ENCODE assay signal across 8 cellular contexts in the genomic region with DNA sequence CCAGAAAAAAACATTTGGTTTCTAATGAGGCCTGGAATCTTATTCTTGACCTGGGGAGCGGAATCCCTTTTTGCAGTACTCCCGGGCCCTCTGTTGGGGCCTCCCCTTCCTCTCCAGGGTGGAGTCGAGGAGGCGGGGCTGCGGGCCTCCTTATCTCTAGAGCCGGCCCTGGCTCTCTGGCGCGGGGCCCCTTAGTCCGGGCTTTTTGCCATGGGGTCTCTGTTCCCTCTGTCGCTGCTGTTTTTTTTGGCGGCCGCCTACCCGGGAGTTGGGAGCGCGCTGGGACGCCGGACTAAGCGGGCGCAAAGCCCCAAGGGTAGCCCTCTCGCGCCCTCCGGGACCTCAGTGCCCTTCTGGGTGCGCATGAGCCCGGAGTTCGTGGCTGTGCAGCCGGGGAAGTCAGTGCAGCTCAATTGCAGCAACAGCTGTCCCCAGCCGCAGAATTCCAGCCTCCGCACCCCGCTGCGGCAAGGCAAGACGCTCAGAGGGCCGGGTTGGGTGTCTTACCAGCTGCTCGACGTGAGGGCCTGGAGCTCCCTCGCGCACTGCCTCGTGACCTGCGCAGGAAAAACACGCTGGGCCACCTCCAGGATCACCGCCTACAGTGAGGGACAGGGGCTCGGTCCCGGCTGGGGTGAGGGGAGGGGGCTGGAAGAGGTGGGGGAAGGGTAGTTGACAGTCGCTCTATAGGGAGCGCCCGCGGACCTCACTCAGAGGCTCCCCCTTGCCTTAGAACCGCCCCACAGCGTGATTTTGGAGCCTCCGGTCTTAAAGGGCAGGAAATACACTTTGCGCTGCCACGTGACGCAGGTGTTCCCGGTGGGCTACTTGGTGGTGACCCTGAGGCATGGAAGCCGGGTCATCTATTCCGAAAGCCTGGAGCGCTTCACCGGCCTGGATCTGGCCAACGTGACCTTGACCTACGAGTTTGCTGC. TPM values are rescaled to one million over a fixed set of nuclear protein-coding genes. Genes with fewer than 3 reads are reported as not detected.
DNase-seq lines count a peak whose midpoint lies in the region; FAIRE-seq and TF ChIP-seq lines count a peak whose summit lies in the region.

A gene with protein sequence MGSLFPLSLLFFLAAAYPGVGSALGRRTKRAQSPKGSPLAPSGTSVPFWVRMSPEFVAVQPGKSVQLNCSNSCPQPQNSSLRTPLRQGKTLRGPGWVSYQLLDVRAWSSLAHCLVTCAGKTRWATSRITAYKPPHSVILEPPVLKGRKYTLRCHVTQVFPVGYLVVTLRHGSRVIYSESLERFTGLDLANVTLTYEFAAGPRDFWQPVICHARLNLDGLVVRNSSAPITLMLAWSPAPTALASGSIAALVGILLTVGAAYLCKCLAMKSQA (plus strand): TSS at position 153 of the 935 bp plus-strand sequence. CDS start 58 bp downstream, at position 211.

- DNase-seq in GM13977 (ENCODE audit: low spot score) (peak; percentile 63), Peyer's patch (peak in 2 of 3 donors; percentile 49 to 66), neural crest cell (ENCODE audit: low read depth, low spot score) (no peak), progenitor cell of endocrine pancreas (ENCODE audit: low spot score, unreplicated experiment) (no peak), GM19239 (ENCODE audit: insufficient read length, low spot score) (no peak), GM19240 (ENCODE audit: insufficient read length, low spot score) (no peak), NCI-H2081 treated with DMSO at 0.1 percent for 48 hours (lab: John Stamatoyannopoulos, UW) (no peak)

- no peaks in the 10 kb centered on the region for H3K9me3 ChIP-seq in Peyer's patch
- H3K9me3 ChIP-seq in ectodermal cell (ENCODE audit: control insufficient read depth, low read length) = no peaks in the 10 kb centered on the region

- H3K27ac Mint-ChIP-seq in neural crest cell (ENCODE audit: unreplicated experiment) (no peak within 1 kb of the TSS), progenitor cell of endocrine pancreas (no peak within 1 kb of the TSS)

- H3K27me3 Mint-ChIP-seq in neural crest cell (ENCODE audit: low read depth) (peaks cover 88% of the 10 kb centered on the region), progenitor cell of endocrine pancreas (peaks cover 76% of the 10 kb centered on the region)

- peak within 1 kb of the TSS in 3 of 4 donors; percentile 17 to 27 (median 26) for H3K4me3 ChIP-seq in Peyer's patch
- peak within 1 kb of the TSS; percentile 13 for H3K4me3 ChIP-seq in ectodermal cell (ENCODE audit: insufficient read depth, low read depth, low read length)

- TF ChIP-seq CTCF in GM13977 (IDR thresholded peaks at IDR 0.05; ENCODE audit: extremely low read depth, insufficient read depth, missing control alignments) (no peak), Peyer's patch (IDR thresholded peaks at IDR 0.05) (no peak), neural crest cell (conservative IDR thresholded peaks at IDR 0.05) (no peak), progenitor cell of endocrine pancreas (IDR thresholded peaks at IDR 0.05; ENCODE audit: unreplicated experiment) (no peak)

- WGBS in ectodermal cell, 2 experiments = 8% methylated on average over 59 of the region's 59 CpGs

- H3K27me3 ChIP-seq in Peyer's patch (peaks cover 0 to 34% of the 10 kb centered on the region in 2 donors), ectodermal cell (ENCODE audit: control insufficient read depth, insufficient read depth, low read length, poor library complexity, severe bottlenecking) (peaks cover 63% of the 10 kb centered on the region)

- peaks cover 0 to 58% (median 53%) of the 10 kb centered on the region in 4 donors for H3K4me1 ChIP-seq in Peyer's patch
- peaks cover 23% of the 10 kb centered on the region for H3K4me1 ChIP-seq in ectodermal cell (ENCODE audit: control insufficient read depth, insufficient read depth, low read length)

- H3K4me1 Mint-ChIP-seq in neural crest cell (peaks cover 15% of the 10 kb centered on the region), progenitor cell of endocrine pancreas (ENCODE audit: low read depth) (peaks cover 7% of the 10 kb centered on the region)

- in situ Hi-C loops in GM13977 (cut with MboI; ENCODE audit: low pct_unique_long_range_greater_than_20kb, low sequenced_read_pairs, unreplicated experiment) = no loop called here

- H3K36me3 Mint-ChIP-seq in neural crest cell (ENCODE audit: low read depth) (no peaks in the 10 kb centered on the region), progenitor cell of endocrine pancreas (ENCODE audit: insufficient read depth) (no peaks in the 10 kb centered on the region)

- H3K4me3 Mint-ChIP-seq in neural crest cell (peak within 1 kb of the TSS; percentile 18), progenitor cell of endocrine pancreas (ENCODE audit: low read depth) (no peak within 1 kb of the TSS)

- H3K36me3 ChIP-seq in Peyer's patch (peaks cover 0 to 17% (median 0%) of the 10 kb centered on the region in 3 donors), ectodermal cell (ENCODE audit: control insufficient read depth, insufficient read depth, low read length) (no peaks in the 10 kb centered on the region)

- TF ChIP-seq POLR2A in Peyer's patch (IDR thresholded peaks at IDR 0.05) = no peak

- H3K9me3 Mint-ChIP-seq in neural crest cell (no peaks in the 10 kb centered on the region), progenitor cell of endocrine pancreas (ENCODE audit: low read depth) (no peaks in the 10 kb centered on the region)

- FAIRE-seq in GM19239 (lab: Jason Lieb, UNC) = no peak

- peak within 1 kb of the TSS in 2 of 4 donors; percentile 32 to 43 for H3K27ac ChIP-seq in Peyer's patch
- no peak within 1 kb of the TSS for H3K27ac ChIP-seq in ectodermal cell (ENCODE audit: insufficient read depth, low read depth, low read length, poor library complexity, severe bottlenecking)

RNA-seq across cellular contexts. Expression of the gene that starts here (rescaled TPM):
- total RNA-seq in Peyer's patch (not detected), neural crest cell (not detected in 2 replicates), progenitor cell of endocrine pancreas (not detected in 2 replicates)
- 0.35 TPM for polyA plus RNA-seq in ectodermal cell (2013, experiment 1 of 4)
- polyA plus RNA-seq in ectodermal cell (2013, experiment 2 of 4) = 1.1 TPM
- 0.32 TPM for polyA plus RNA-seq in ectodermal cell (2013, experiment 3 of 4)
- polyA plus RNA-seq in ectodermal cell (2013, experiment 4 of 4) = 0.53 TPM

Comparison
In these comparisons a context has a peak if more than half of its experiments do, and no peak if none do; other contexts are left out.
1. Peak in DNase-seq and H3K4me3 ChIP-seq in Peyer's patch; RNA of the gene not detected or under 1 TPM.